ENCODE assay signal across 10 cellular contexts in genomic region chr17:1298616-1299015, GRCh38. TPM values are rescaled to one million over a fixed set of nuclear protein-coding genes. Genes with fewer than 3 reads are reported as not detected.
DNase-seq lines count a peak whose midpoint lies in the region; ATAC-seq and FAIRE-seq lines count a peak whose summit lies in the region.
"Had no signal": no experiment of that assay in that cellular context is flagged by ENCODE, and none has a peak within 500 bp of the region (broad histone marks: within the 10 kb centered on the region; RNA-seq: fewer than 3 reads in every experiment).

No MANE protein-coding gene starts in this region.

- DNase-seq in RPMI8226: peak; percentile 53
- peak; percentile 44 to 57 for DNase-seq in activated T-cell treated with anti-CD3 and anti-CD28 coated beads, Interleukin-2, amount 50 U/mL, for 48 hours
- peak; percentile 82 for DNase-seq in left kidney (ENCODE audit: low read depth, low spot score)
- peak; percentile 59 for DNase-seq in stimulated activated CD8-positive, alpha-beta memory T cell treated with anti-CD3 and anti-CD28 coated beads, Interleukin-4, amount 100 ng/mL, for 48 hours
- no peak for DNase-seq in frontal cortex (ENCODE audit: low spot score in 2 of 2)
- DNase-seq in posterior vena cava (ENCODE audit: low spot score): no peak
- DNase-seq: NCI-H1436 treated with DMSO at 0.1 percent for 48 hours had no signal

- no peak for FAIRE-seq in frontal cortex (lab: Jason Lieb, UNC)

- ATAC-seq in GM18517 (IDR thresholded peaks at IDR 0.05; ENCODE audit: unreplicated experiment): no peak

- intact Hi-C loops in posterior vena cava (cut with DNase I): no loop called here

RNA-seq across cellular contexts. Expression of gene TRARG1, which starts 19.2 kb away (rescaled TPM):
- not detected for total RNA-seq in frontal cortex
- 1 to 10 TPM in 1 of 2 donors, under 1 TPM in 1; 0.67 to 1.2 TPM for total RNA-seq in posterior vena cava
- total RNA-seq: mononuclear cell had no signal

RNA-seq across cellular contexts. Expression of gene BHLHA9, which starts 28.4 kb away (rescaled TPM):
- total RNA-seq in frontal cortex: not detected
- total RNA-seq in posterior vena cava: not detected
- total RNA-seq: mononuclear cell, subcutaneous adipose tissue had no signal

Comparison
In these comparisons a context has a peak if more than half of its experiments do, and no peak if none do; other contexts are left out.
1. DNase-seq: peak in RPMI8226 (single experiment), activated T-cell treated with anti-CD3 and anti-CD28 coated beads, Interleukin-2, amount 50 U/mL, for 48 hours (2 of 2), left kidney (single experiment) and stimulated activated CD8-positive, alpha-beta memory T cell treated with anti-CD3 and anti-CD28 coated beads, Interleukin-4, amount 100 ng/mL, for 48 hours (single experiment); none in frontal cortex (0 of 2) and posterior vena cava (single experiment).